In the genomic region with DNA sequence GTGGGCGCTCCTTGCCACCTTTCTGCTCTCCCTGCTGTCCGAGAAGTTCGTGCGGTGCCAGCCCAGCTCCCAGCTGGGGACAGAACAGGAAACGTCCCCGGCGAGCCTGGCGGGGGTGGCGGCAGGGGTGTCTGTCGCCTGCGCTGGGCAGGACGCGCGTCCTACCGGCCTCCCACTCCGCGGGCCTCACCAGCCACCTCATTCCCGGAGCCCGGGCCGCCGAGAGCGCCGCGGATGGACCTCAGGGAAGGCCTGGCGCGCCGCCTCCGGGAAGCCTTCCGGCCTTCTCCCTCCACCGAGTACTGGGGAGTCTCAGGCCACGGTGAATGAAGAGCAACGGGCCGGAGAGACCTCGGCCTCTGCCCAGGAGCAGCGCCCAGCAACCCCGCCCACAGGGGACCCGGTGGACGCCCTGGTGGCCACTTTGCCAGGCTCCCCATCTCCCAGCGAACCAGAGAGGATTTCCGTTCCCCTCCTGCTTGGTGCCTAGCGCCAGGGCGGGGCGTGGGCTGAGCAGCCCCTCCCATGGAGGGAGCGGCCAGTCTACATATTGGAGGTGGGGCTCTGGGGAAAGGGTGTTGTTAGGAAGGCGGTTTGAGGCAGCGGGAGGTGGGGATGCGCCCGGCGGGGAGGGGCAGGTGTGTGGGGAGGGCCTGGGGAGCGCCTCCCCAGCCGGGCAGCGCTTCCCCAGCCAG, we compare ENCODE assay signal across 8 cellular contexts. TPM values are rescaled to one million over a fixed set of nuclear protein-coding genes. Genes with fewer than 3 reads are reported as not detected.
DNase-seq lines count a peak whose midpoint lies in the region; ATAC-seq and TF ChIP-seq lines count a peak whose summit lies in the region.

No MANE protein-coding gene starts in this region.

- H3K9me3 ChIP-seq in Loucy (ENCODE audit: insufficient read depth, low read depth, low read length) (no peaks in the 10 kb centered on the region), psoas muscle (no peaks in the 10 kb centered on the region), aorta (ENCODE audit: control insufficient read depth, low read length) (no peaks in the 10 kb centered on the region)

- H3K9me2 ChIP-seq in Loucy (replicated peaks; ENCODE audit: low read depth, low read length), result no peaks in the 10 kb centered on the region

- no peaks in the 10 kb centered on the region for H3F3A ChIP-seq in Loucy (ENCODE audit: low read depth)

- intact Hi-C loops in left ventricle myocardium superior (cut with micrococcal nuclease) (no loop called here), psoas muscle (cut with DNase I) (loop anchor here in 1 of 2 donors (5.0 kb wide), 1 partner anchor 84 kb away; no protein-coding TSS in a partner anchor), aorta (cut with DNase I) (loop anchor here in 1 of 2 donors (1.0 to 10.0 kb wide), 3 partner anchors 40 to 352 kb away; a partner anchor contains a TSS)

- TF ChIP-seq CTCF in Loucy (conservative IDR thresholded peaks at IDR 0.05; ENCODE audit: low read length), result no peak
- no peak for TF ChIP-seq CTCF in psoas muscle (IDR thresholded peaks at IDR 0.05)

- H3K4me1 ChIP-seq in Loucy (ENCODE audit: insufficient read depth, low read length, poor library complexity, severe bottlenecking), result peaks cover 28% of the 10 kb centered on the region
- H3K4me1 ChIP-seq in psoas muscle, result peaks cover 15% of the 10 kb centered on the region
- H3K4me1 ChIP-seq in aorta (ENCODE audit: control insufficient read depth in 1 of 2, insufficient read depth in 2 of 2, low read length in 2 of 2), result no peaks in the 10 kb centered on the region

- H3K4me3 ChIP-seq in Loucy (ENCODE audit: low read length, poor library complexity, severe bottlenecking) (peak overlapping the region; percentile 79), psoas muscle (peak overlapping the region; percentile 66), aorta (ENCODE audit: low read length in 2 of 2) (peak overlapping the region; percentile 3 to 43)

- 0 to 3% (median 1%) methylated on average over 35 to 52 of the region's 52 CpGs for WGBS in psoas muscle, 3 donors
- WGBS in aorta, 2 donors, result 2% methylated on average over 37 to 52 of the region's 52 CpGs

- H3K79me2 ChIP-seq in Loucy (ENCODE audit: insufficient read depth, low read length), result peaks cover 8% of the 10 kb centered on the region; the same call in 1 of the 2 replicates

- H3K27ac ChIP-seq in psoas muscle, result peak overlapping the region; percentile 83
- no peak overlapping the region for H3K27ac ChIP-seq in aorta (ENCODE audit: low read depth in 1 of 2, low read length in 2 of 2)

- H3K36me3 ChIP-seq in Loucy (ENCODE audit: insufficient read depth, low read length) (no peaks in the 10 kb centered on the region), psoas muscle (ENCODE audit: insufficient read depth in 1 of 2, low read depth in 1 of 2) (no peaks in the 10 kb centered on the region), aorta (ENCODE audit: control insufficient read depth in 1 of 2, insufficient read depth in 2 of 2, low read length in 1 of 2) (no peaks in the 10 kb centered on the region)

- H3K9ac ChIP-seq in Loucy (ENCODE audit: low read depth, low read length, poor library complexity, severe bottlenecking), result peak overlapping the region; percentile 88

- peak overlapping the region; percentile 95 for H3K4me2 ChIP-seq in Loucy (ENCODE audit: low read depth, low read length, poor library complexity, severe bottlenecking)

- H3K27me3 ChIP-seq in Loucy (ENCODE audit: insufficient read depth, low read length, poor library complexity, severe bottlenecking) (no peaks in the 10 kb centered on the region), psoas muscle (ENCODE audit: insufficient read depth in 3 of 3, low read length in 2 of 3) (peaks cover 0 to 39% (median 9%) of the 10 kb centered on the region in 3 donors), aorta (ENCODE audit: control insufficient read depth in 1 of 2, insufficient read depth in 2 of 2, low read length in 1 of 2) (no peaks in the 10 kb centered on the region)

- H4K20me1 ChIP-seq in Loucy (ENCODE audit: insufficient read depth, low read length, poor library complexity, severe bottlenecking), result no peaks in the 10 kb centered on the region

- peak overlapping the region; percentile 55; the same call in 1 of the 2 replicates for H2AFZ ChIP-seq in Loucy (ENCODE audit: low read length)

- ATAC-seq in left ventricle myocardium superior, result peak; percentile 72
- peak; percentile 31 to 42 (median 40) for ATAC-seq in psoas muscle
- ATAC-seq in aorta (ENCODE audit: low FRiP score), result peak; percentile 80

- peak; percentile 94 for DNase-seq in Daoy (ENCODE audit: low read depth)
- peak; percentile 55 for DNase-seq in H4 (ENCODE audit: low spot score)
- peak; percentile 81 for DNase-seq in T follicular helper cell (ENCODE audit: low read depth)
- peak; percentile 55 for DNase-seq in amniotic epithelial cell (ENCODE audit: low read depth)
- peak; percentile 88 for DNase-seq in left ventricle myocardium superior
- peak; percentile 81 to 84 for DNase-seq in psoas muscle
- peak; percentile 90 to 93 for DNase-seq in aorta

RNA-seq across cellular contexts. Expression of a gene that starts 9.5 kb away (rescaled TPM):
- total RNA-seq in Daoy (2014; rRNA removed; shearing (Covaris generic)), result 9.0 and 12.1 TPM in 2 replicates
- total RNA-seq in H4 (2014; rRNA removed; shearing (Covaris generic)), result 3.3 and 9.1 TPM in 2 replicates
- total RNA-seq in left ventricle myocardium superior (16.0 TPM), psoas muscle (10 to 100 TPM in 2 of 4 donors, 1 to 10 TPM in 2; 6.2 to 10.6 (median 8.9) TPM), aorta (10 to 100 TPM; 33.9 to 89.1 TPM)
- polyA plus RNA-seq in psoas muscle (10 to 100 TPM in 1 of 3 donors, 1 to 10 TPM in 2; 6.6 to 10.8 (median 8.2) TPM), aorta (100 to 1,000 TPM in 1 of 2 donors, 10 to 100 TPM in 1; 55.7 to 137 TPM)

RNA-seq across cellular contexts. Expression of a gene that starts 16.6 kb away (rescaled TPM):
- total RNA-seq in Daoy (2014; rRNA removed; shearing (Covaris generic)), result not detected in 2 replicates
- not detected in 2 replicates for total RNA-seq in H4 (2014; rRNA removed; shearing (Covaris generic))
- total RNA-seq in left ventricle myocardium superior (1.7 TPM), psoas muscle (under 1 TPM; 0.18 to 0.77 (median 0.45) TPM), aorta (1 to 10 TPM in 1 of 2 donors, under 1 TPM in 1; 0.36 to 2.1 TPM)
- polyA plus RNA-seq in psoas muscle (under 1 TPM in 2 of 3 donors, not detected in 1; 0.13 to 0.14 TPM), aorta (not detected)

RNA-seq across cellular contexts. Expression of a gene that starts 20.3 kb away (rescaled TPM):
- total RNA-seq in Daoy (2014; rRNA removed; shearing (Covaris generic)), result 18.6 and 44.7 TPM in 2 replicates
- 10.9 and 12.5 TPM in 2 replicates for total RNA-seq in H4 (2014; rRNA removed; shearing (Covaris generic))
- total RNA-seq in left ventricle myocardium superior (50.2 TPM), psoas muscle (10 to 100 TPM; 29.0 to 45.1 (median 35.3) TPM), aorta (10 to 100 TPM; 19.6 to 28.2 TPM)
- polyA plus RNA-seq in psoas muscle (10 to 100 TPM; 30.3 to 32.4 (median 31.9) TPM), aorta (10 to 100 TPM in 1 of 2 donors, 1 to 10 TPM in 1; 5.5 to 22.2 TPM)

RNA-seq across cellular contexts. Expression of a gene that starts 39.9 kb away (rescaled TPM):
- 13.0 and 20.6 TPM in 2 replicates for total RNA-seq in Daoy (2014; rRNA removed; shearing (Covaris generic))
- total RNA-seq in H4 (2014; rRNA removed; shearing (Covaris generic)), result 18.8 and 29.0 TPM in 2 replicates
- 11.2 TPM for total RNA-seq in left ventricle myocardium superior
- total RNA-seq in psoas muscle, result 1 to 10 TPM in 3 of 4 donors, under 1 TPM in 1; 0.97 to 3.9 (median 3.1) TPM
- polyA plus RNA-seq in psoas muscle, result 1 to 10 TPM; 1.8 to 3.0 (median 2.6) TPM
- 10 to 100 TPM in 1 of 2 donors, 1 to 10 TPM in 1; 7.1 to 15.1 TPM for total RNA-seq in aorta
- 1 to 10 TPM; 6.4 to 7.8 TPM for polyA plus RNA-seq in aorta

Comparison
In these comparisons a context has a peak if more than half of its experiments do, and no peak if none do; other contexts are left out.
1. H3K4me3 ChIP-seq: peak in every context shown above with its lines; median percentile 79 in Loucy; 66 in psoas muscle; 23 in aorta.